Comparison of ENCODE assay signal across 30 cellular contexts in genomic region chr10:19546224-19546623, GRCh38.
"Had no signal": no experiment of that assay in that cellular context is flagged by ENCODE, and none has a peak within 500 bp of the region (broad histone marks: within the 10 kb centered on the region; RNA-seq: fewer than 3 reads in every experiment).

No MANE protein-coding gene starts in this region.

- H3K36me3 Mint-ChIP-seq: activated naive CD8-positive, alpha-beta T cell treated with anti-CD3 and anti-CD28 coated beads for 36 hours had no signal

- H3K36me3 ChIP-seq: SJSA1, WERI-Rb-1 had no signal

- H3K27me3 Mint-ChIP-seq: activated CD4-positive, alpha-beta memory T cell treated with anti-CD3 and anti-CD28 coated beads, Interleukin-2, amount 10 ng/mL, durations not matched to agents 7 days and 5 days; activated naive CD8-positive, alpha-beta T cell treated with anti-CD3 and anti-CD28 coated beads for 36 hours; activated T-helper 17 cell treated with anti-CD3 and anti-CD28 coated beads, Interleukin-2, amount 50 U/mL, for 72 hours had no signal

- H3K4me1 ChIP-seq: body of pancreas, SJSA1 had no signal

- H3K27ac ChIP-seq: body of pancreas, SJSA1, WERI-Rb-1 had no signal

- H3K27me3 ChIP-seq: body of pancreas, SJSA1 had no signal

- DNase-seq: activated CD4-positive, alpha-beta memory T cell treated with anti-CD3 and anti-CD28 coated beads, Interleukin-2, amount 10 ng/mL, durations not matched to agents 7 days and 5 days; activated CD4-positive, alpha-beta T cell treated with anti-CD3 and anti-CD28 coated beads for 1 hour; activated CD4-positive, alpha-beta T cell treated with anti-CD3 and anti-CD28 coated beads for 48 hours; activated CD4-positive, CD25-positive, alpha-beta regulatory T cell; activated CD8-positive, alpha-beta memory T cell treated with anti-CD3 and anti-CD28 coated beads for 24 hours; activated effector memory CD4-positive, alpha-beta T cell treated with anti-CD3 and anti-CD28 coated beads, Interleukin-2, amount 50 U/mL, for 16 hours; activated naive CD4-positive, alpha-beta T cell; activated naive CD4-positive, alpha-beta T cell treated with anti-CD3 and anti-CD28 coated beads, Interleukin-2, amount 50 U/mL, for 16 hours; activated naive CD8-positive, alpha-beta T cell treated with anti-CD3 and anti-CD28 coated beads for 36 hours; activated T-cell treated with anti-CD3 and anti-CD28 coated beads, Interleukin-2, amount 50 U/mL, for 1 hour; activated T-cell treated with anti-CD3 and anti-CD28 coated beads, Interleukin-2, amount 50 U/mL, for 72 hours; body of pancreas; caudate nucleus; cerebellar nuclear complex; NCI-H1092; NCI-H1436 treated with DMSO at 0.1 percent for 48 hours; NCI-H1694 treated with DMSO at 0.1 percent for 48 hours; NCI-H2029; NCI-H345; NCI-H524 treated with DMSO at 0.1 percent for 48 hours; RPMI8226; SHP77 treated with DMSO at 0.1 percent for 48 hours; SK-N-SH; T-helper 9 cell; WERI-Rb-1 had no signal

- ATAC-seq: activated T-cell treated with anti-CD3 and anti-CD28 coated beads, Interleukin-2, amount 50 U/mL, for 72 hours; activated T-helper 17 cell treated with anti-CD3 and anti-CD28 coated beads, Interleukin-2, amount 50 U/mL, for 72 hours; body of pancreas; K562; Panc1 had no signal

- H3K4me3 Mint-ChIP-seq: activated CD4-positive, alpha-beta memory T cell treated with anti-CD3 and anti-CD28 coated beads, Interleukin-2, amount 10 ng/mL, durations not matched to agents 7 days and 5 days; activated naive CD8-positive, alpha-beta T cell treated with anti-CD3 and anti-CD28 coated beads for 36 hours; activated T-cell treated with anti-CD3 and anti-CD28 coated beads, Interleukin-2, amount 50 U/mL, for 72 hours; activated T-helper 17 cell treated with anti-CD3 and anti-CD28 coated beads, Interleukin-2, amount 50 U/mL, for 72 hours; T-helper 1 cell treated with Interleukin-12 subunit alpha and Interleukin-12 subunit beta and Interleukin-4 antibody, amounts not matched to agents 30 μg/mL and 1 μg/mL, for 36 hours had no signal

- H3K4me2 ChIP-seq: SK-N-SH had no signal

- H3K9me2 ChIP-seq: SK-N-SH had no signal

- H3K9me3 ChIP-seq: body of pancreas, SJSA1, SK-N-SH had no signal

- H3K4me1 Mint-ChIP-seq: activated CD4-positive, alpha-beta memory T cell treated with anti-CD3 and anti-CD28 coated beads, Interleukin-2, amount 10 ng/mL, durations not matched to agents 7 days and 5 days; activated naive CD8-positive, alpha-beta T cell treated with anti-CD3 and anti-CD28 coated beads for 36 hours; activated T-helper 17 cell treated with anti-CD3 and anti-CD28 coated beads, Interleukin-2, amount 50 U/mL, for 72 hours had no signal

- H3K4me3 ChIP-seq: body of pancreas, K562, SJSA1 had no signal

- H3K9ac ChIP-seq: SK-N-SH had no signal

- H3K27ac Mint-ChIP-seq: activated CD4-positive, alpha-beta memory T cell treated with anti-CD3 and anti-CD28 coated beads, Interleukin-2, amount 10 ng/mL, durations not matched to agents 7 days and 5 days; activated naive CD8-positive, alpha-beta T cell treated with anti-CD3 and anti-CD28 coated beads for 36 hours; activated T-cell treated with anti-CD3 and anti-CD28 coated beads, Interleukin-2, amount 50 U/mL, for 72 hours; activated T-helper 17 cell treated with anti-CD3 and anti-CD28 coated beads, Interleukin-2, amount 50 U/mL, for 72 hours; T-helper 1 cell treated with Interleukin-12 subunit alpha and Interleukin-12 subunit beta and Interleukin-4 antibody, amounts not matched to agents 30 μg/mL and 1 μg/mL, for 36 hours had no signal
